In genomic region chr10:3467052-3467906, GRCh38 we compare ENCODE assay signal across 8 cellular contexts.
DNase-seq lines count a peak whose midpoint lies in the region; ATAC-seq and TF ChIP-seq lines count a peak whose summit lies in the region.

No MANE protein-coding gene starts in this region.

- H3K36me3 ChIP-seq in heart left ventricle, result no peaks in the 10 kb centered on the region
- no peaks in the 10 kb centered on the region for H3K36me3 ChIP-seq in sigmoid colon

- intact Hi-C loops in heart left ventricle (cut with DNase I) (loop anchor here in 7 of 10 donors (1.0 to 10.0 kb wide), 10 partner anchors 40 to 1298 kb away; partner anchors contain the start of gene KLF6 (in 1 of the 7)), sigmoid colon (cut with DNase I) (loop anchor here (5.0 to 10.0 kb wide), 2 partner anchors 315 to 1198 kb away; no protein-coding TSS in a partner anchor)

- peaks cover 33% of the 10 kb centered on the region for H3K4me1 Mint-ChIP-seq in activated T-helper 17 cell treated with anti-CD3 and anti-CD28 coated beads, Interleukin-2, amount 50 U/mL, for 72 hours

- no peaks in the 10 kb centered on the region for H3K9me3 ChIP-seq in heart left ventricle
- H3K9me3 ChIP-seq in sigmoid colon, result no peaks in the 10 kb centered on the region

- peak; percentile 23 for DNase-seq in activated naive CD4-positive, alpha-beta T cell treated with Interleukin-2 at 50 U/mL for 16 hours
- no peak for DNase-seq in activated naive CD4-positive, alpha-beta T cell treated with anti-CD3 and anti-CD28 coated beads, Interleukin-2, amount 50 U/mL, for 16 hours
- DNase-seq in heart left ventricle (peak; percentile 80 to 90 (median 85)), sigmoid colon (peak; percentile 88), NCI-H345 (lab: John Stamatoyannopoulos, UW) (no peak), RPMI8226 (no peak)

- peak; percentile 63 for ATAC-seq in activated T-helper 17 cell treated with anti-CD3 and anti-CD28 coated beads, Interleukin-2, amount 50 U/mL, for 72 hours (replicated peaks)
- peak; percentile 60 to 85 (median 82) for ATAC-seq in heart left ventricle
- ATAC-seq in HG02884 (IDR thresholded peaks at IDR 0.05; ENCODE audit: unreplicated experiment), result no peak

- H3K9me3 Mint-ChIP-seq in activated T-helper 17 cell treated with anti-CD3 and anti-CD28 coated beads, Interleukin-2, amount 50 U/mL, for 72 hours, result no peaks in the 10 kb centered on the region

- H3K27ac ChIP-seq in heart left ventricle (peak overlapping the region; percentile 74 to 97 (median 92)), sigmoid colon (peak overlapping the region; percentile 83 to 91 (median 90))

- WGBS in heart left ventricle, 4 donors, result 43 to 55% (median 52%) methylated on average over 23 of the region's 23 CpGs
- WGBS in sigmoid colon, 2 donors, result 55 to 69% methylated on average over 23 of the region's 23 CpGs

- peak overlapping the region; percentile 77 for H3K4me3 Mint-ChIP-seq in activated T-helper 17 cell treated with anti-CD3 and anti-CD28 coated beads, Interleukin-2, amount 50 U/mL, for 72 hours

- no peaks in the 10 kb centered on the region for H3K27me3 Mint-ChIP-seq in activated T-helper 17 cell treated with anti-CD3 and anti-CD28 coated beads, Interleukin-2, amount 50 U/mL, for 72 hours

- peak overlapping the region in 9 of 12 donors; percentile 4 to 40 (median 29) for H3K4me3 ChIP-seq in heart left ventricle
- H3K4me3 ChIP-seq in sigmoid colon, result peak overlapping the region in 2 of 4 donors; percentile 2 to 8

- TF ChIP-seq EP300 in sigmoid colon (IDR thresholded peaks at IDR 0.05), result peak in 2 of 4 donors; percentile 6 to 45

- H3K27me3 ChIP-seq in heart left ventricle (no peaks in the 10 kb centered on the region), sigmoid colon (no peaks in the 10 kb centered on the region)

- H3K4me1 ChIP-seq in heart left ventricle (peaks cover 0 to 69% (median 45%) of the 10 kb centered on the region in 12 donors), sigmoid colon (peaks cover 0 to 68% (median 66%) of the 10 kb centered on the region in 4 donors)

- no peaks in the 10 kb centered on the region for H3K36me3 Mint-ChIP-seq in activated T-helper 17 cell treated with anti-CD3 and anti-CD28 coated beads, Interleukin-2, amount 50 U/mL, for 72 hours (ENCODE audit: low read depth)

- H3K27ac Mint-ChIP-seq in activated T-helper 17 cell treated with anti-CD3 and anti-CD28 coated beads, Interleukin-2, amount 50 U/mL, for 72 hours, result peak overlapping the region; percentile 95

- no peak for TF ChIP-seq POLR2A in heart left ventricle (IDR thresholded peaks at IDR 0.05)
- no peak for TF ChIP-seq POLR2A in sigmoid colon (IDR thresholded peaks at IDR 0.05)

- TF ChIP-seq CTCF in heart left ventricle (IDR thresholded peaks at IDR 0.05), result peak; percentile 35 to 75 (median 54)
- TF ChIP-seq CTCF in sigmoid colon (IDR thresholded peaks at IDR 0.05), result no peak

Comparison
In these comparisons a context has a peak if more than half of its experiments do, and no peak if none do; other contexts are left out.
1. DNase-seq: peak in activated naive CD4-positive, alpha-beta T cell treated with Interleukin-2 at 50 U/mL for 16 hours (single experiment), heart left ventricle (5 of 5) and sigmoid colon (single experiment); none in activated naive CD4-positive, alpha-beta T cell treated with anti-CD3 and anti-CD28 coated beads, Interleukin-2, amount 50 U/mL, for 16 hours (single experiment), NCI-H345 (single experiment) and RPMI8226 (single experiment).
2. CTCF ChIP-seq: peak in heart left ventricle (12 of 12); none in sigmoid colon (0 of 4).